8 cellular contexts compared by ENCODE assay signal in genomic region chr18:72762505-72763122, GRCh38.
DNase-seq lines count a peak whose midpoint lies in the region; ATAC-seq and TF ChIP-seq lines count a peak whose summit lies in the region.

No MANE protein-coding gene starts in this region.

- no peak overlapping the region for H3K27ac ChIP-seq in CD4-positive, CD25-positive, alpha-beta regulatory T cell (ENCODE audit: insufficient read depth, low read length, poor library complexity, severe bottlenecking)

- ATAC-seq in CD4-positive, CD25-positive, alpha-beta regulatory T cell (ENCODE audit: low read depth in 2 of 2) = no peak
- ATAC-seq in GM18907 (IDR thresholded peaks at IDR 0.05; ENCODE audit: unreplicated experiment) (peak; percentile 86), HG03196 (IDR thresholded peaks at IDR 0.05; ENCODE audit: unreplicated experiment) (peak; percentile 74)
- ATAC-seq in stimulated activated memory B cell treated with anti-CD40 and anti-IgM and Interleukin-4, amounts not matched to agents 10 μg/mL and 1 μg/mL and 100 μg/mL, for 72 hours = no peak

- no peaks in the 10 kb centered on the region for H3K36me3 ChIP-seq in CD4-positive, CD25-positive, alpha-beta regulatory T cell (ENCODE audit: control insufficient read depth, insufficient read depth, low read length)

- H3K4me1 ChIP-seq in CD4-positive, CD25-positive, alpha-beta regulatory T cell (ENCODE audit: control insufficient read depth, insufficient read depth, low read length, poor library complexity, severe bottlenecking) = no peaks in the 10 kb centered on the region

- no peaks in the 10 kb centered on the region for H3K36me3 Mint-ChIP-seq in CD4-positive, CD25-positive, alpha-beta regulatory T cell
- H3K36me3 Mint-ChIP-seq in stimulated activated memory B cell treated with anti-CD40 and anti-IgM and Interleukin-4, amounts not matched to agents 10 μg/mL and 1 μg/mL and 100 μg/mL, for 72 hours = peaks cover 9% of the 10 kb centered on the region

- H3K9me3 ChIP-seq in CD4-positive, CD25-positive, alpha-beta regulatory T cell (ENCODE audit: control insufficient read depth in 2 of 2, low read length in 2 of 2) = no peaks in the 10 kb centered on the region

- no peak overlapping the region for H3K4me3 Mint-ChIP-seq in CD4-positive, CD25-positive, alpha-beta regulatory T cell
- no peak overlapping the region for H3K4me3 Mint-ChIP-seq in stimulated activated memory B cell treated with anti-CD40 and anti-IgM and Interleukin-4, amounts not matched to agents 10 μg/mL and 1 μg/mL and 100 μg/mL, for 72 hours

- H3K27ac Mint-ChIP-seq in CD4-positive, CD25-positive, alpha-beta regulatory T cell = no peak overlapping the region
- no peak overlapping the region for H3K27ac Mint-ChIP-seq in stimulated activated memory B cell treated with anti-CD40 and anti-IgM and Interleukin-4, amounts not matched to agents 10 μg/mL and 1 μg/mL and 100 μg/mL, for 72 hours

- in situ Hi-C loops in astrocyte of the cerebellum (cut with HindIII; ENCODE audit: low sequenced_read_pairs) = no loop called here

- DNase-seq in CD4-positive, CD25-positive, alpha-beta regulatory T cell = peak in 2 of 3 donors; percentile 11 to 50
- DNase-seq in NCI-H345 (lab: John Stamatoyannopoulos, UW) (peak; percentile 77), astrocyte of the cerebellum (ENCODE audit: low read depth) (peak; percentile 58), iris pigment epithelial cell (ENCODE audit: low read depth) (peak; percentile 49)
- DNase-seq in stimulated activated naive CD4-positive, alpha-beta T cell treated with Interleukin-2 at 50 U/mL for 16 hours (lab: John Stamatoyannopoulos, UW) = no peak

- peak; percentile 54 for TF ChIP-seq CTCF in astrocyte of the cerebellum (IDR thresholded peaks at IDR 0.05; ENCODE audit: low read depth, low read length, missing control alignments)

- no peaks in the 10 kb centered on the region for H3K27me3 Mint-ChIP-seq in CD4-positive, CD25-positive, alpha-beta regulatory T cell
- H3K27me3 Mint-ChIP-seq in stimulated activated memory B cell treated with anti-CD40 and anti-IgM and Interleukin-4, amounts not matched to agents 10 μg/mL and 1 μg/mL and 100 μg/mL, for 72 hours = no peaks in the 10 kb centered on the region

- no peaks in the 10 kb centered on the region for H3K27me3 ChIP-seq in CD4-positive, CD25-positive, alpha-beta regulatory T cell (ENCODE audit: control insufficient read depth, insufficient read depth, low read length)

- no peaks in the 10 kb centered on the region for H3K4me1 Mint-ChIP-seq in CD4-positive, CD25-positive, alpha-beta regulatory T cell
- H3K4me1 Mint-ChIP-seq in stimulated activated memory B cell treated with anti-CD40 and anti-IgM and Interleukin-4, amounts not matched to agents 10 μg/mL and 1 μg/mL and 100 μg/mL, for 72 hours = no peaks in the 10 kb centered on the region

- no peaks in the 10 kb centered on the region for H3K9me3 Mint-ChIP-seq in CD4-positive, CD25-positive, alpha-beta regulatory T cell
- H3K9me3 Mint-ChIP-seq in stimulated activated memory B cell treated with anti-CD40 and anti-IgM and Interleukin-4, amounts not matched to agents 10 μg/mL and 1 μg/mL and 100 μg/mL, for 72 hours = peaks cover 4% of the 10 kb centered on the region

- H3K4me3 ChIP-seq in CD4-positive, CD25-positive, alpha-beta regulatory T cell (ENCODE audit: low read depth, low read length) = no peak overlapping the region
- no peak overlapping the region for H3K4me3 ChIP-seq in astrocyte of the cerebellum (ENCODE audit: low read depth, low read length)

Comparison
In these comparisons a context has a peak if more than half of its experiments do, and no peak if none do; other contexts are left out.
1. ATAC-seq: peak in GM18907 (single experiment) and HG03196 (single experiment); none in CD4-positive, CD25-positive, alpha-beta regulatory T cell (0 of 2) and stimulated activated memory B cell treated with anti-CD40 and anti-IgM and Interleukin-4, amounts not matched to agents 10 μg/mL and 1 μg/mL and 100 μg/mL, for 72 hours (single experiment).